ENCODE assay signal across 1 cellular context in genomic region chr17:55567240-55568216, GRCh38.
A peak's percentile ranks its signal among the peaks of the same experiment; 100 is the strongest.
TF ChIP-seq lines count a peak whose summit lies in the region.

No MANE protein-coding gene starts in this region.

TF ChIP-seq in K562, 482 proteins besides CTCF, POLR2A, EP300 and RAD21 (continued from another document and continues in another):
- TF ChIP-seq PBX2 (CRISPR knock-in tag; IDR thresholded peaks at IDR 0.05; ENCODE audit: low read depth) (no peak), PBX2 (tag; conservative IDR thresholded peaks at IDR 0.05; ENCODE audit: low read depth) (peak; percentile 50; the same call in 1 of the 2 replicates), ZFPM2 (CRISPR knock-in tag; IDR thresholded peaks at IDR 0.05) (no peak), HNRNPH1 (optimal IDR thresholded peaks at IDR 0.05; ENCODE audit: low read depth, low read length) (no peak), GABPA (tag; conservative IDR thresholded peaks at IDR 0.05; ENCODE audit: low read depth) (no peak), MAZ (CRISPR knock-in tag; conservative IDR thresholded peaks at IDR 0.05 in 1 of 2, IDR thresholded peaks at IDR 0.05 in 1 of 2) (peak in 1 of 2 experiments; percentile 69; a peak in 1 of 4 replicates), ZNF668 (CRISPR knock-in tag; IDR thresholded peaks at IDR 0.05) (0 out of 2 replicates have a peak, but pooled peaks have one; percentile 32), POLR3A (IDR thresholded peaks at IDR 0.05; ENCODE audit: borderline replicate concordance, extremely low read depth, insufficient read depth, insufficient read length) (no peak), SNIP1 (IDR thresholded peaks at IDR 0.05; ENCODE audit: low read depth) (no peak), L3MBTL2 (IDR thresholded peaks at IDR 0.05) (0 out of 2 replicates have a peak, but pooled peaks have one; percentile 7), GTF3C2 (IDR thresholded peaks at IDR 0.05; ENCODE audit: borderline replicate concordance, extremely low read depth, insufficient read length) (no peak), GTF2E2 (tag; IDR thresholded peaks at IDR 0.05) (no peak), ZNF76 (CRISPR knock-in tag; IDR thresholded peaks at IDR 0.05; ENCODE audit: borderline replicate concordance) (0 out of 2 replicates have a peak, but pooled peaks have one; percentile 41), STAT5B (CRISPR knock-in tag; IDR thresholded peaks at IDR 0.05) (no peak), ZNF609 (CRISPR knock-in tag; IDR thresholded peaks at IDR 0.05; ENCODE audit: borderline replicate concordance) (no peak), ZBTB9 (CRISPR knock-in tag; IDR thresholded peaks at IDR 0.05) (no peak), TGIF2 (CRISPR knock-in tag; IDR thresholded peaks at IDR 0.05) (no peak), CHD1 (IDR thresholded peaks at IDR 0.05; ENCODE audit: low read length) (no peak), HDAC6 (IDR thresholded peaks at IDR 0.05; ENCODE audit: low read depth, low read length) (no peak), NR2C1 (IDR thresholded peaks at IDR 0.05) (no peak), NR2C1 (tag; IDR thresholded peaks at IDR 0.05) (0 out of 2 replicates have a peak, but pooled peaks have one; percentile 5), CSDE1 (IDR thresholded peaks at IDR 0.05) (no peak), MECOM (CRISPR knock-in tag; IDR thresholded peaks at IDR 0.05) (no peak), HINFP (tag; conservative IDR thresholded peaks at IDR 0.05; ENCODE audit: low read depth) (no peak), CUX1 (CRISPR knock-in tag; IDR thresholded peaks at IDR 0.05) (no peak), MTA3 (IDR thresholded peaks at IDR 0.05; ENCODE audit: borderline replicate concordance) (no peak), HIVEP1 (CRISPR knock-in tag; IDR thresholded peaks at IDR 0.05) (0 out of 2 replicates have a peak, but pooled peaks have one; percentile 22), GATAD2A (IDR thresholded peaks at IDR 0.05) (0 out of 2 replicates have a peak, but pooled peaks have one; percentile 9), XRCC5 (IDR thresholded peaks at IDR 0.05; ENCODE audit: low read depth, low read length) (no peak), FOXK1 (CRISPR knock-in tag; IDR thresholded peaks at IDR 0.05; ENCODE audit: borderline replicate concordance) (no peak), TOE1 (IDR thresholded peaks at IDR 0.05; ENCODE audit: borderline replicate concordance) (no peak; the same call in 1 of the 2 replicates), TOE1 (CRISPR knock-in tag; IDR thresholded peaks at IDR 0.05; ENCODE audit: borderline replicate concordance, low read depth) (no peak), ZNF263 (CRISPR knock-in tag; IDR thresholded peaks at IDR 0.05; ENCODE audit: borderline replicate concordance) (peak; percentile 78; the same call in 1 of the 2 replicates), SIN3A (IDR thresholded peaks at IDR 0.05; ENCODE audit: borderline replicate concordance in 2 of 2, control insufficient read depth in 1 of 2, low read depth in 2 of 2, low read length in 2 of 2) (no peak), MEIS2 (IDR thresholded peaks at IDR 0.05; ENCODE audit: partially characterized antibody) (peak; percentile 60), ARID1B (IDR thresholded peaks at IDR 0.05) (peak; percentile 72), MITF (IDR thresholded peaks at IDR 0.05) (no peak), SMAD4 (CRISPR knock-in tag; conservative IDR thresholded peaks at IDR 0.05) (peak; percentile 42; the same call in 1 of the 2 replicates), NBN (IDR thresholded peaks at IDR 0.05; ENCODE audit: low read depth) (no peak), GATAD2B (IDR thresholded peaks at IDR 0.05; ENCODE audit: borderline replicate concordance) (no peak), DACH1 (IDR thresholded peaks at IDR 0.05; ENCODE audit: partially characterized antibody) (no peak), NFE2 (IDR thresholded peaks at IDR 0.05; ENCODE audit: low read depth) (peak; percentile 5; the same call in 1 of the 2 replicates)
